21 cellular contexts compared by ENCODE assay signal in the genomic region with DNA sequence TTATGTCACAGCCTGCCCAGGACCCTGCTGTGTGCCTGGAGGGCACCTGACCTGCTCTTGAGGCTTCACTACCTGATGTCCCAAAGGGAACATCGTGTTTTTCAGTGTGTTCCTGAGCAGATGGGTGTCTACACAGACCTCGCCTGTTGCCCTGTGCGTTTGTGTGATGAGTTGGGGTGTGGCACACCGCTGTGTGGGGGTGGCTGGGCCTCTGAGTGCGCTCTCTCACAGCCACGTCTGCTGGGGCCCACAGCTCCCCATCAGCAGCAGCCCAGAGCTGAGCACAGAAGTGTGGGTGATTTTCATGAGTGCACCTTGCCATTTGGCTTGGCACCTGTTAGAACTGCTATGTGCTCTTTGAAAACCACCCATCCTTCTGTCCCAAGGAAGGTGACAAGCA.
DNase-seq lines count a peak whose midpoint lies in the region; ATAC-seq and TF ChIP-seq lines count a peak whose summit lies in the region.
"Had no signal": no experiment of that assay in that cellular context is flagged by ENCODE, and none has a peak within 500 bp of the region (broad histone marks: within the 10 kb centered on the region; RNA-seq: fewer than 3 reads in every experiment).

No MANE protein-coding gene starts in this region.

- peak overlapping the region; percentile 42 for H3K4me3 ChIP-seq in SK-N-MC
- H3K4me3 ChIP-seq: SJCRH30 had no signal

- no peaks in the 10 kb centered on the region for H3K9me3 Mint-ChIP-seq in activated CD4-positive, alpha-beta T cell treated with anti-CD3 and anti-CD28 coated beads for 36 hours (ENCODE audit: low read depth)
- H3K9me3 Mint-ChIP-seq: CD8-positive, alpha-beta memory T cell had no signal

- H3K36me3 ChIP-seq in SK-N-MC (ENCODE audit: insufficient read depth, low read length), result no peaks in the 10 kb centered on the region
- H3K36me3 ChIP-seq: SJCRH30 had no signal

- H3K9ac ChIP-seq in SK-N-MC (ENCODE audit: insufficient read length), result no peak overlapping the region

- CTCF ChIA-PET in activated CD4-positive, alpha-beta T cell treated with anti-CD3 and anti-CD28 coated beads for 36 hours (lab: Charles Lee), result no interaction called here
- CTCF ChIA-PET in RWPE1 (lab: Yijun Ruan, JAX), result interaction anchor here (0.7 to 1.9 kb wide), 2 partner anchors 10 to 441 kb away, joined by 3 to 9 read pairs; no protein-coding TSS in a partner anchor

- H3K4me1 ChIP-seq in foreskin keratinocyte, result peaks cover 16% of the 10 kb centered on the region

- peak; percentile 21 for DNase-seq in activated CD4-positive, alpha-beta T cell treated with anti-CD3 and anti-CD28 coated beads for 36 hours
- DNase-seq in activated CD4-positive, alpha-beta T cell treated with anti-CD3 and anti-CD28 coated beads for 48 hours, result no peak
- DNase-seq in SK-N-MC (ENCODE audit: low read depth, low spot score) (no peak), foreskin keratinocyte (no peak), posterior vena cava (ENCODE audit: low spot score) (peak; percentile 50), RWPE1 (ENCODE audit: low spot score) (no peak), GF-D8 (lab: John Stamatoyannopoulos, UW) (no peak), T-helper 1 cell (no peak)
- DNase-seq: ACHN, C1 segment of cervical spinal cord, Calu3, DMS153, Karpas-422, NCI-H1417, NCI-H1694 treated with DMSO at 0.1 percent for 48 hours, NCI-H2081 treated with DMSO at 0.1 percent for 48 hours, NCI-H510A, NCI-H748 treated with DMSO at 0.1 percent for 48 hours, SJCRH30 had no signal

- no peak overlapping the region for H3K27ac Mint-ChIP-seq in activated CD4-positive, alpha-beta T cell treated with anti-CD3 and anti-CD28 coated beads for 36 hours
- H3K27ac Mint-ChIP-seq: CD8-positive, alpha-beta memory T cell had no signal

- peaks cover 12% of the 10 kb centered on the region for H3K4me1 Mint-ChIP-seq in activated CD4-positive, alpha-beta T cell treated with anti-CD3 and anti-CD28 coated beads for 36 hours
- H3K4me1 Mint-ChIP-seq: CD8-positive, alpha-beta memory T cell had no signal

- no peaks in the 10 kb centered on the region for H3K9me3 ChIP-seq in SK-N-MC (ENCODE audit: low read depth, low read length)
- H3K9me3 ChIP-seq: SJCRH30 had no signal

- POLR2A ChIA-PET in activated CD4-positive, alpha-beta T cell treated with anti-CD3 and anti-CD28 coated beads for 36 hours (lab: Charles Lee), result no interaction called here
- POLR2A ChIA-PET in RWPE1 (lab: Yijun Ruan, JAX; ENCODE audit: low non-redundant PET), result no interaction called here

- intact Hi-C loops in activated CD4-positive, alpha-beta T cell treated with anti-CD3 and anti-CD28 coated beads for 36 hours (cut with DNase I, micrococcal nuclease), result no loop called here
- intact Hi-C loops in posterior vena cava (cut with DNase I), result no loop called here

- TF ChIP-seq CTCF in foreskin keratinocyte (conservative IDR thresholded peaks at IDR 0.05), result no peak
- no peak for TF ChIP-seq CTCF in RWPE1 (conservative IDR thresholded peaks at IDR 0.05; ENCODE audit: low read depth)

- H3K36me3 Mint-ChIP-seq in activated CD4-positive, alpha-beta T cell treated with anti-CD3 and anti-CD28 coated beads for 36 hours (ENCODE audit: low read depth), result peaks cover 14% of the 10 kb centered on the region

- H3K4me3 Mint-ChIP-seq in activated CD4-positive, alpha-beta T cell treated with anti-CD3 and anti-CD28 coated beads for 36 hours, result no peak overlapping the region
- H3K4me3 Mint-ChIP-seq: CD8-positive, alpha-beta memory T cell had no signal

- no peaks in the 10 kb centered on the region for H3K27me3 ChIP-seq in foreskin keratinocyte
- H3K27me3 ChIP-seq: SJCRH30 had no signal

- no peak for ATAC-seq in activated CD4-positive, alpha-beta T cell treated with anti-CD3 and anti-CD28 coated beads for 36 hours
- ATAC-seq in foreskin keratinocyte, result peak; percentile 19

- H3K27me3 Mint-ChIP-seq in activated CD4-positive, alpha-beta T cell treated with anti-CD3 and anti-CD28 coated beads for 36 hours, result no peaks in the 10 kb centered on the region
- H3K27me3 Mint-ChIP-seq: CD8-positive, alpha-beta memory T cell had no signal

- no peak overlapping the region for H3K27ac ChIP-seq in SK-N-MC
- H3K27ac ChIP-seq in foreskin keratinocyte, result peak overlapping the region; percentile 47
- H3K27ac ChIP-seq in RWPE1, result no peak overlapping the region; the same call in 1 of the 2 replicates
- H3K27ac ChIP-seq: 22Rv1, SJCRH30 had no signal

Comparison
In these comparisons a context has a peak if more than half of its experiments do, and no peak if none do; other contexts are left out.
1. DNase-seq: peak in activated CD4-positive, alpha-beta T cell treated with anti-CD3 and anti-CD28 coated beads for 36 hours (single experiment) and posterior vena cava (single experiment); none in activated CD4-positive, alpha-beta T cell treated with anti-CD3 and anti-CD28 coated beads for 48 hours (single experiment), SK-N-MC (single experiment), foreskin keratinocyte (0 of 2), RWPE1 (single experiment), GF-D8 (single experiment) and T-helper 1 cell (0 of 5).